In genomic region chr10:178208-178607, GRCh38 we compare ENCODE assay signal across 8 cellular contexts. TPM values are rescaled to one million over a fixed set of nuclear protein-coding genes. Genes with fewer than 3 reads are reported as not detected.
A peak's percentile ranks its signal among the peaks of the same experiment; 100 is the strongest.
DNase-seq lines count a peak whose midpoint lies in the region; ATAC-seq, FAIRE-seq and TF ChIP-seq lines count a peak whose summit lies in the region.
"Had no signal": no experiment of that assay in that cellular context is flagged by ENCODE, and none has a peak within 500 bp of the region (broad histone marks: within the 10 kb centered on the region; RNA-seq: fewer than 3 reads in every experiment).

No MANE protein-coding gene starts in this region.

- intact Hi-C loops in dorsolateral prefrontal cortex (cut with DNase I) (no loop called here), pancreas (cut with DNase I) (no loop called here)

- peaks cover 13% of the 10 kb centered on the region for H3K4me1 Mint-ChIP-seq in stimulated activated memory B cell treated with anti-CD40 and anti-IgM and Interleukin-4, amounts not matched to agents 10 μg/mL and 1 μg/mL and 100 μg/mL, for 72 hours

- peak; percentile 73 for FAIRE-seq in pancreas (lab: Jason Lieb, UNC)

- H3K4me1 ChIP-seq in pancreas = no peaks in the 10 kb centered on the region
- H3K4me1 ChIP-seq: SJCRH30 had no signal

- H3K27ac Mint-ChIP-seq in stimulated activated memory B cell treated with anti-CD40 and anti-IgM and Interleukin-4, amounts not matched to agents 10 μg/mL and 1 μg/mL and 100 μg/mL, for 72 hours = no peak overlapping the region

- TF ChIP-seq POLR2A in NB4 (IDR thresholded peaks at IDR 0.05; ENCODE audit: extremely low read depth, insufficient read length) = no peak

- H3K36me3 ChIP-seq in GM06990 (ENCODE audit: control insufficient read depth, insufficient read depth, low read length) (no peaks in the 10 kb centered on the region; the same call in 1 of the 2 replicates), pancreas (no peaks in the 10 kb centered on the region)

- DNase-seq in GM06990 (ENCODE audit: extremely low read depth, insufficient read length) (no peak), NB4 (ENCODE audit: low read depth) (peak; percentile 52), dorsolateral prefrontal cortex (no peak), pancreas (no peak)
- DNase-seq in stimulated activated CD4-positive, alpha-beta T cell treated with anti-CD3 and anti-CD28 coated beads, Interleukin-4, amount 100 ng/mL, for 4 hours = no peak
- no peak for DNase-seq in stimulated activated CD4-positive, alpha-beta T cell treated with anti-CD3 and anti-CD28 coated beads, Interleukin-12 subunit alpha, Interleukin-12 subunit beta, amount 100 ng/mL, for 4 hours

- 16 to 19% methylated on average over 2 of the region's 2 CpGs for WGBS in pancreas, 2 donors

- TF ChIP-seq CTCF in GM06990 (IDR thresholded peaks at IDR 0.05; ENCODE audit: insufficient read depth, low read length, poor library complexity, severe bottlenecking) (peak; percentile 17), NB4 (IDR thresholded peaks at IDR 0.05; ENCODE audit: low read depth, low read length) (no peak), dorsolateral prefrontal cortex (IDR thresholded peaks at IDR 0.05 in 54 of 56, conservative IDR thresholded peaks at IDR 0.05 in 2 of 56; ENCODE audit: low read depth in 1 of 56, partially characterized antibody in 56 of 56) (peak in 55 of 56 donors; percentile 20 to 76 (median 56)), pancreas (IDR thresholded peaks at IDR 0.05) (no peak)

- H3K4me3 Mint-ChIP-seq in stimulated activated memory B cell treated with anti-CD40 and anti-IgM and Interleukin-4, amounts not matched to agents 10 μg/mL and 1 μg/mL and 100 μg/mL, for 72 hours = no peak overlapping the region

- H3K36me3 Mint-ChIP-seq in stimulated activated memory B cell treated with anti-CD40 and anti-IgM and Interleukin-4, amounts not matched to agents 10 μg/mL and 1 μg/mL and 100 μg/mL, for 72 hours = peaks cover 13% of the 10 kb centered on the region

- no peaks in the 10 kb centered on the region for H3K27me3 ChIP-seq in GM06990 (replicated peaks; ENCODE audit: control insufficient read depth, insufficient read depth, low read length)
- H3K27me3 ChIP-seq in dorsolateral prefrontal cortex = no peaks in the 10 kb centered on the region
- no peaks in the 10 kb centered on the region for H3K27me3 ChIP-seq in pancreas
- H3K27me3 ChIP-seq: SJCRH30 had no signal

- H3K9me3 Mint-ChIP-seq in stimulated activated memory B cell treated with anti-CD40 and anti-IgM and Interleukin-4, amounts not matched to agents 10 μg/mL and 1 μg/mL and 100 μg/mL, for 72 hours = no peaks in the 10 kb centered on the region

- H3K4me3 ChIP-seq in GM06990 (replicated peaks; ENCODE audit: low read depth, low read length) (no peak overlapping the region), NB4 (ENCODE audit: low read depth, low read length) (no peak overlapping the region), dorsolateral prefrontal cortex (no peak overlapping the region), pancreas (no peak overlapping the region)
- H3K4me3 ChIP-seq: SJCRH30 had no signal

- H3K27ac ChIP-seq in dorsolateral prefrontal cortex (no peak overlapping the region), pancreas (no peak overlapping the region)
- H3K27ac ChIP-seq: SJCRH30 had no signal

- H3K9me3 ChIP-seq in pancreas = no peaks in the 10 kb centered on the region
- H3K9me3 ChIP-seq: SJCRH30 had no signal

- no peaks in the 10 kb centered on the region for H3K27me3 Mint-ChIP-seq in stimulated activated memory B cell treated with anti-CD40 and anti-IgM and Interleukin-4, amounts not matched to agents 10 μg/mL and 1 μg/mL and 100 μg/mL, for 72 hours

- ATAC-seq in pancreas = peak in 3 of 4 donors; percentile 78 to 84 (median 84)
- ATAC-seq in stimulated activated memory B cell treated with anti-CD40 and anti-IgM and Interleukin-4, amounts not matched to agents 10 μg/mL and 1 μg/mL and 100 μg/mL, for 72 hours = no peak

RNA-seq across cellular contexts. Expression of gene ZMYND11, which starts 43.0 kb away (rescaled TPM):
- 100 to 1,000 TPM in 119 of 120 experiments, 10 to 100 TPM in 1; 95.8 to 166 (median 123) TPM for total RNA-seq in dorsolateral prefrontal cortex
- 10 to 100 TPM; 31.3 to 51.4 (median 39.9) TPM for total RNA-seq in pancreas
- polyA plus RNA-seq in pancreas = 10 to 100 TPM; 20.5 to 34.1 TPM

Comparison
In these comparisons a context has a peak if more than half of its experiments do, and no peak if none do; other contexts are left out.
1. CTCF ChIP-seq: peak in GM06990 (single experiment) and dorsolateral prefrontal cortex (55 of 56); none in NB4 (single experiment) and pancreas (0 of 4).